In the genomic region with DNA sequence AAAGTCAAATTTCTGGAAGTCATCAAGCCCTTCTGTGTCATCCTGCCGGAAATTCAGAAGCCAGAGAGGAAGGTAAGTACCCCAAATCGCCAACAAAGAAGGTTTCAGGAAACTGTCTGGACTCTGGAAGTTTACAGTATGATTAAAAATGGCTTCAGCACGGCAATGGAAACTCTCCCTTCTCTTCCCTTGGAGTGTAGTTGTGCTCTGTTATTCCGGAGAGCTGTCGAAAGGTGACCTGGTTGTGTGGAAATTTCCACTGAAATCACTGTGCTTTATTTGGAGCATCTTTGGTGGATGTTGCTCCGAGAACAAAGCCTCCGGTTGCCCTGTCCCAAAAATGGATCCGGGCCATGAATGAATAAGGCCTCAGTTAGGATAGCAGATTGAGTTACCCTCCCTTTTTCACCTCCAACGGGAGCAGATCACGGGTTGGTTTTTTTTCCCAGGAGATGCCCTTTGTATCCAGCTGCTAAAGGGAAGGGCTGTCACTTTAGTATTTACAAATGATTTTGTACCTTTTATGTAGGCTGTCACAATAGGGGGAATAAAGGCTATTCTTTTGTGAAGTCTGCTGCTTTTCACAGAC, we compare ENCODE assay signal across 8 cellular contexts. TPM values are rescaled to one million over a fixed set of nuclear protein-coding genes. Genes with fewer than 3 reads are reported as not detected.
DNase-seq lines count a peak whose midpoint lies in the region; ATAC-seq and TF ChIP-seq lines count a peak whose summit lies in the region.

No MANE protein-coding gene starts in this region.

- H3K36me3 Mint-ChIP-seq in activated T-cell treated with anti-CD3 and anti-CD28 coated beads, Interleukin-2, amount 50 U/mL, for 72 hours (ENCODE audit: insufficient read depth in 2 of 2) = peaks cover 17 to 22% of the 10 kb centered on the region in 2 donors
- H3K36me3 Mint-ChIP-seq in activated CD8-positive, alpha-beta T cell treated with anti-CD3 and anti-CD28 coated beads for 36 hours (ENCODE audit: low read depth) = peaks cover 47% of the 10 kb centered on the region

- peaks cover 0 to 35% of the 10 kb centered on the region in 2 donors for H3K4me1 ChIP-seq in right atrium auricular region

- POLR2A ChIA-PET in activated CD8-positive, alpha-beta T cell treated with anti-CD3 and anti-CD28 coated beads for 36 hours (lab: Charles Lee) = interaction anchor here (0.7 to 6.2 kb wide), 8 partner anchors 9 to 100 kb away, joined by 3 to 37 read pairs (median 6); a partner anchor contains a TSS

- no peak for ATAC-seq in activated T-cell treated with anti-CD3 and anti-CD28 coated beads, Interleukin-2, amount 50 U/mL, for 72 hours (replicated peaks in 1 of 2)
- ATAC-seq in activated CD8-positive, alpha-beta T cell treated with anti-CD3 and anti-CD28 coated beads for 36 hours = no peak
- ATAC-seq in HG02981 (IDR thresholded peaks at IDR 0.05; ENCODE audit: unreplicated experiment) = no peak
- ATAC-seq in sciatic nerve = no peak

- no peaks in the 10 kb centered on the region for H3K9me3 ChIP-seq in right atrium auricular region

- CTCF ChIA-PET in activated CD8-positive, alpha-beta T cell treated with anti-CD3 and anti-CD28 coated beads for 36 hours (lab: Charles Lee) = interaction anchor here (0.8 to 1.4 kb wide), 3 partner anchors 16 to 60 kb away, joined by 3 read pairs; no protein-coding TSS in a partner anchor

- H3K4me1 Mint-ChIP-seq in activated T-cell treated with anti-CD3 and anti-CD28 coated beads, Interleukin-2, amount 50 U/mL, for 72 hours (ENCODE audit: low read depth) = peaks cover 41% of the 10 kb centered on the region
- peaks cover 39% of the 10 kb centered on the region for H3K4me1 Mint-ChIP-seq in activated CD8-positive, alpha-beta T cell treated with anti-CD3 and anti-CD28 coated beads for 36 hours (ENCODE audit: low read depth)

- peaks cover 27% of the 10 kb centered on the region for H3K36me3 ChIP-seq in right atrium auricular region

- intact Hi-C loops in activated CD8-positive, alpha-beta T cell treated with anti-CD3 and anti-CD28 coated beads for 36 hours (cut with micrococcal nuclease) = no loop called here
- intact Hi-C loops in sciatic nerve (cut with DNase I) = no loop called here

- H3K27me3 ChIP-seq in right atrium auricular region = no peaks in the 10 kb centered on the region

- peak overlapping the region; percentile 91 to 98 for H3K4me3 Mint-ChIP-seq in activated T-cell treated with anti-CD3 and anti-CD28 coated beads, Interleukin-2, amount 50 U/mL, for 72 hours
- H3K4me3 Mint-ChIP-seq in activated CD8-positive, alpha-beta T cell treated with anti-CD3 and anti-CD28 coated beads for 36 hours = peak overlapping the region; percentile 100

- no peaks in the 10 kb centered on the region for H3K27me3 Mint-ChIP-seq in activated T-cell treated with anti-CD3 and anti-CD28 coated beads, Interleukin-2, amount 50 U/mL, for 72 hours (ENCODE audit: low read depth)
- H3K27me3 Mint-ChIP-seq in activated CD8-positive, alpha-beta T cell treated with anti-CD3 and anti-CD28 coated beads for 36 hours = no peaks in the 10 kb centered on the region

- H3K27ac ChIP-seq in right atrium auricular region (peak overlapping the region; percentile 93 to 95), skin epidermis (peak overlapping the region; percentile 56 to 100 (median 98))

- peak overlapping the region; percentile 100 for H3K27ac Mint-ChIP-seq in activated T-cell treated with anti-CD3 and anti-CD28 coated beads, Interleukin-2, amount 50 U/mL, for 72 hours
- peak overlapping the region; percentile 94 for H3K27ac Mint-ChIP-seq in activated CD8-positive, alpha-beta T cell treated with anti-CD3 and anti-CD28 coated beads for 36 hours

- H3K9me3 Mint-ChIP-seq in activated T-cell treated with anti-CD3 and anti-CD28 coated beads, Interleukin-2, amount 50 U/mL, for 72 hours = no peaks in the 10 kb centered on the region
- no peaks in the 10 kb centered on the region for H3K9me3 Mint-ChIP-seq in activated CD8-positive, alpha-beta T cell treated with anti-CD3 and anti-CD28 coated beads for 36 hours

- DNase-seq in activated T-cell treated with anti-CD3 and anti-CD28 coated beads, Interleukin-2, amount 50 U/mL, for 72 hours = no peak
- no peak for DNase-seq in activated T-cell treated with anti-CD3 and anti-CD28 coated beads, Interleukin-2, amount 50 U/mL, for 1 hour
- DNase-seq in activated CD8-positive, alpha-beta T cell treated with anti-CD3 and anti-CD28 coated beads for 36 hours = no peak
- DNase-seq in right atrium auricular region (ENCODE audit: low spot score) = no peak
- DNase-seq in inferior parietal cortex (ENCODE audit: extremely low spot score) = no peak
- no peak for DNase-seq in sciatic nerve (ENCODE audit: low spot score)

- no peak for TF ChIP-seq CTCF in activated CD8-positive, alpha-beta T cell treated with anti-CD3 and anti-CD28 coated beads for 36 hours (IDR thresholded peaks at IDR 0.05)
- no peak for TF ChIP-seq CTCF in right atrium auricular region (IDR thresholded peaks at IDR 0.05)

- H3K4me3 ChIP-seq in right atrium auricular region (peak overlapping the region; percentile 95 to 98), skin epidermis (peak overlapping the region; percentile 79 to 96 (median 95))

RNA-seq across cellular contexts. Expression of a gene that starts 0.7 kb away (rescaled TPM):
- 100 to 1,000 TPM; 152 to 188 TPM for total RNA-seq in activated T-cell treated with anti-CD3 and anti-CD28 coated beads, Interleukin-2, amount 50 U/mL, for 72 hours
- total RNA-seq in activated CD8-positive, alpha-beta T cell treated with anti-CD3 and anti-CD28 coated beads for 36 hours = 100 to 1,000 TPM; 107 to 116 TPM
- total RNA-seq in right atrium auricular region (100 to 1,000 TPM in 1 of 2 donors, 10 to 100 TPM in 1; 74.5 to 109 TPM), sciatic nerve (124 TPM)
